ENCODE assay signal across 2 cellular contexts in genomic region chr1:28898267-28898955, GRCh38.
TF ChIP-seq lines count a peak whose summit lies in the region.

No MANE protein-coding gene starts in this region.

TF ChIP-seq in SK-N-SH, 30 proteins besides CTCF, POLR2A, EP300 and RAD21:
- TF ChIP-seq USF1 (IDR thresholded peaks at IDR 0.05; ENCODE audit: borderline replicate concordance, low read depth) (no peak), JUND (IDR thresholded peaks at IDR 0.05) (no peak), GABPA (IDR thresholded peaks at IDR 0.05; ENCODE audit: low read depth) (no peak), RCOR1 (IDR thresholded peaks at IDR 0.05; ENCODE audit: low read length) (no peak), TAF1 (IDR thresholded peaks at IDR 0.05; ENCODE audit: borderline replicate concordance, low read depth, low read length) (no peak)

TF ChIP-seq in endothelial cell of umbilical vein, 7 proteins besides CTCF, POLR2A, EP300 and RAD21:
- TF ChIP-seq FOS (IDR thresholded peaks at IDR 0.05; ENCODE audit: borderline replicate concordance, insufficient read depth, low read length) (no peak), EZH2 (IDR thresholded peaks at IDR 0.05; ENCODE audit: borderline replicate concordance, low read depth, low read length, severe bottlenecking) (no peak), MYC (IDR thresholded peaks at IDR 0.05; ENCODE audit: low read depth, low read length) (no peak), JUN (IDR thresholded peaks at IDR 0.05; ENCODE audit: borderline replicate concordance, insufficient read depth, insufficient read length, low read depth) (no peak), POLR2AphosphoS5 (IDR thresholded peaks at IDR 0.05; ENCODE audit: insufficient read depth, low read depth, low read length) (no peak), MAX (IDR thresholded peaks at IDR 0.05; ENCODE audit: insufficient read depth, insufficient read length) (no peak), GATA2 (IDR thresholded peaks at IDR 0.05; ENCODE audit: insufficient read depth, insufficient read length, low read depth, low read length) (no peak)
